In the genomic region with DNA sequence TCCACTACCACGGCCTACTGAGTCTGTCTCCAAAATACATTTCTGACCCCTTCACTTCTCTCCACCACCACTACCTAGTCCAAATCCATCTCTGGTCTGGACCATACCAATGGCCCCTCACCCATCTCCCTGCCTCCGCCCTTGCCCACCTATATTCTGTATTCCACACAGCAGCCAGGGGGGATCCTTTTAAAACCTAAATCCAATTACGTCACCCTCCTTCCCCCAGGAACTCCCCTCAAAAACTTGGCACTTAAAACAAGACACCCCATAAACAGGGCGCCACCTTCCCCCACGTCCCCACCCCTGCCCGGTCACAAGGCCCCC, we compare ENCODE assay signal across 8 cellular contexts. TPM values are rescaled to one million over a fixed set of nuclear protein-coding genes. Genes with fewer than 3 reads are reported as not detected.
A peak's percentile ranks its signal among the peaks of the same experiment; 100 is the strongest.
DNase-seq lines count a peak whose midpoint lies in the region; ATAC-seq and TF ChIP-seq lines count a peak whose summit lies in the region.

No MANE protein-coding gene starts in this region.

- peaks cover 27% of the 10 kb centered on the region for H3K36me3 Mint-ChIP-seq in activated CD8-positive, alpha-beta memory T cell treated with anti-CD3 and anti-CD28 coated beads, Interleukin-2, amount 10 ng/mL, durations not matched to agents 7 days and 5 days

- ATAC-seq in activated CD8-positive, alpha-beta memory T cell treated with anti-CD3 and anti-CD28 coated beads, Interleukin-2, amount 10 ng/mL, durations not matched to agents 7 days and 5 days: no peak
- ATAC-seq in thoracic aorta (ENCODE audit: insufficient number of reproducible peaks, low FRiP score, low read depth): no peak
- no peak for ATAC-seq in GM21360 (IDR thresholded peaks at IDR 0.05; ENCODE audit: unreplicated experiment)

- peak overlapping the region; percentile 77 to 81 for H3K27ac ChIP-seq in ascending aorta
- peak overlapping the region in 1 of 2 donors; percentile 60 for H3K27ac ChIP-seq in liver (ENCODE audit: low read depth in 1 of 2, low read length in 2 of 2)
- peak overlapping the region; percentile 51 to 59 for H3K27ac ChIP-seq in thoracic aorta

- peak overlapping the region; percentile 93 for H3K27ac Mint-ChIP-seq in activated CD8-positive, alpha-beta memory T cell treated with anti-CD3 and anti-CD28 coated beads, Interleukin-2, amount 10 ng/mL, durations not matched to agents 7 days and 5 days

- H3K4me3 Mint-ChIP-seq in activated CD8-positive, alpha-beta memory T cell treated with anti-CD3 and anti-CD28 coated beads, Interleukin-2, amount 10 ng/mL, durations not matched to agents 7 days and 5 days: peak overlapping the region; percentile 90

- no peak for TF ChIP-seq RAD21 in liver (IDR thresholded peaks at IDR 0.05)

- TF ChIP-seq CTCF in ascending aorta (IDR thresholded peaks at IDR 0.05) (no peak), liver (IDR thresholded peaks at IDR 0.05; ENCODE audit: low read depth, low read length, missing input control) (no peak), thoracic aorta (IDR thresholded peaks at IDR 0.05) (no peak)

- peaks cover 26 to 34% of the 10 kb centered on the region in 2 donors for H3K36me3 ChIP-seq in ascending aorta
- H3K36me3 ChIP-seq in liver (ENCODE audit: control insufficient read depth in 4 of 4, insufficient read depth in 3 of 4, low read depth in 1 of 4, low read length in 3 of 4): peaks cover 6 to 33% (median 28%) of the 10 kb centered on the region in 4 donors
- H3K36me3 ChIP-seq in thoracic aorta: peaks cover 27% of the 10 kb centered on the region

- 7% methylated on average over 6 of the region's 6 CpGs for WGBS in liver

- CTCF ChIA-PET in activated CD8-positive, alpha-beta memory T cell treated with anti-CD3 and anti-CD28 coated beads, Interleukin-2, amount 10 ng/mL, durations not matched to agents 7 days and 5 days (lab: Charles Lee): interaction anchor here (0.5 to 4.5 kb wide), 18 partner anchors 9 to 338 kb away, joined by 3 to 107 read pairs (median 5); a partner anchor contains a TSS

- peak overlapping the region; percentile 85 to 94 for H3K9ac ChIP-seq in liver (ENCODE audit: low read depth in 1 of 2, low read length in 2 of 2)

- H3K4me1 ChIP-seq in ascending aorta (peaks cover 8 to 12% of the 10 kb centered on the region in 2 donors), liver (ENCODE audit: control insufficient read depth in 4 of 4, insufficient read depth in 4 of 4, low read length in 3 of 4) (peaks cover 4 to 14% (median 10%) of the 10 kb centered on the region in 4 donors), thoracic aorta (ENCODE audit: control insufficient read depth in 1 of 2, low read depth in 2 of 2) (peaks cover 11 to 20% of the 10 kb centered on the region in 2 donors)

- H3K4me3 ChIP-seq in ascending aorta: peak overlapping the region; percentile 95 to 100
- peak overlapping the region; percentile 87 to 99 (median 94) for H3K4me3 ChIP-seq in liver (ENCODE audit: low read depth in 1 of 3, low read length in 3 of 3)
- H3K4me3 ChIP-seq in thoracic aorta: peak overlapping the region; percentile 84

- peaks cover 25% of the 10 kb centered on the region for H3K4me1 Mint-ChIP-seq in activated CD8-positive, alpha-beta memory T cell treated with anti-CD3 and anti-CD28 coated beads, Interleukin-2, amount 10 ng/mL, durations not matched to agents 7 days and 5 days

- H3K9me3 Mint-ChIP-seq in activated CD8-positive, alpha-beta memory T cell treated with anti-CD3 and anti-CD28 coated beads, Interleukin-2, amount 10 ng/mL, durations not matched to agents 7 days and 5 days (ENCODE audit: low read depth): no peaks in the 10 kb centered on the region

- intact Hi-C loops in ascending aorta (cut with DNase I): loop anchor here (5.0 kb wide), 2 partner anchors 79 to 214 kb away; a partner anchor contains a TSS

- H3K27me3 ChIP-seq in ascending aorta (no peaks in the 10 kb centered on the region), liver (ENCODE audit: control insufficient read depth in 4 of 4, insufficient read depth in 4 of 4, low read length in 3 of 4) (no peaks in the 10 kb centered on the region), thoracic aorta (replicated peaks; ENCODE audit: insufficient read depth) (no peaks in the 10 kb centered on the region)

- no peak for DNase-seq in activated CD8-positive, alpha-beta memory T cell treated with anti-CD3 and anti-CD28 coated beads, Interleukin-2, amount 10 ng/mL, durations not matched to agents 7 days and 5 days
- DNase-seq in activated CD8-positive, alpha-beta memory T cell treated with anti-CD3 and anti-CD28 coated beads, Interleukin-2, amount 50 U/mL, for 48 hours: no peak
- DNase-seq in ascending aorta (ENCODE audit: low spot score in 2 of 2): no peak
- DNase-seq in thoracic aorta (ENCODE audit: low spot score): no peak
- no peak for DNase-seq in SW480 (ENCODE audit: low spot score)
- no peak for DNase-seq in effector CD4-positive, alpha-beta T cell

- no peaks in the 10 kb centered on the region for H3K9me3 ChIP-seq in ascending aorta
- H3K9me3 ChIP-seq in liver (ENCODE audit: control insufficient read depth in 4 of 4, low read length in 3 of 4): no peaks in the 10 kb centered on the region
- no peaks in the 10 kb centered on the region for H3K9me3 ChIP-seq in thoracic aorta

- H3K27me3 Mint-ChIP-seq in activated CD8-positive, alpha-beta memory T cell treated with anti-CD3 and anti-CD28 coated beads, Interleukin-2, amount 10 ng/mL, durations not matched to agents 7 days and 5 days: peaks cover 6% of the 10 kb centered on the region

TF ChIP-seq in liver, 16 proteins besides CTCF, POLR2A, EP300 and RAD21:
- TF ChIP-seq, protein P1, sequence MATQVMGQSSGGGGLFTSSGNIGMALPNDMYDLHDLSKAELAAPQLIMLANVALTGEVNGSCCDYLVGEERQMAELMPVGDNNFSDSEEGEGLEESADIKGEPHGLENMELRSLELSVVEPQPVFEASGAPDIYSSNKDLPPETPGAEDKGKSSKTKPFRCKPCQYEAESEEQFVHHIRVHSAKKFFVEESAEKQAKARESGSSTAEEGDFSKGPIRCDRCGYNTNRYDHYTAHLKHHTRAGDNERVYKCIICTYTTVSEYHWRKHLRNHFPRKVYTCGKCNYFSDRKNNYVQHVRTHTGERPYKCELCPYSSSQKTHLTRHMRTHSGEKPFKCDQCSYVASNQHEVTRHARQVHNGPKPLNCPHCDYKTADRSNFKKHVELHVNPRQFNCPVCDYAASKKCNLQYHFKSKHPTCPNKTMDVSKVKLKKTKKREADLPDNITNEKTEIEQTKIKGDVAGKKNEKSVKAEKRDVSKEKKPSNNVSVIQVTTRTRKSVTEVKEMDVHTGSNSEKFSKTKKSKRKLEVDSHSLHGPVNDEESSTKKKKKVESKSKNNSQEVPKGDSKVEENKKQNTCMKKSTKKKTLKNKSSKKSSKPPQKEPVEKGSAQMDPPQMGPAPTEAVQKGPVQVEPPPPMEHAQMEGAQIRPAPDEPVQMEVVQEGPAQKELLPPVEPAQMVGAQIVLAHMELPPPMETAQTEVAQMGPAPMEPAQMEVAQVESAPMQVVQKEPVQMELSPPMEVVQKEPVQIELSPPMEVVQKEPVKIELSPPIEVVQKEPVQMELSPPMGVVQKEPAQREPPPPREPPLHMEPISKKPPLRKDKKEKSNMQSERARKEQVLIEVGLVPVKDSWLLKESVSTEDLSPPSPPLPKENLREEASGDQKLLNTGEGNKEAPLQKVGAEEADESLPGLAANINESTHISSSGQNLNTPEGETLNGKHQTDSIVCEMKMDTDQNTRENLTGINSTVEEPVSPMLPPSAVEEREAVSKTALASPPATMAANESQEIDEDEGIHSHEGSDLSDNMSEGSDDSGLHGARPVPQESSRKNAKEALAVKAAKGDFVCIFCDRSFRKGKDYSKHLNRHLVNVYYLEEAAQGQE (IDR thresholded peaks at IDR 0.05): no peak
- TF ChIP-seq HNF4G (IDR thresholded peaks at IDR 0.05): no peak
- TF ChIP-seq JUND (IDR thresholded peaks at IDR 0.05): no peak
- TF ChIP-seq FOXA1 (IDR thresholded peaks at IDR 0.05): no peak
- TF ChIP-seq NR2F2 (IDR thresholded peaks at IDR 0.05): no peak
- TF ChIP-seq FOXA2 (IDR thresholded peaks at IDR 0.05): no peak
- TF ChIP-seq YY1 (IDR thresholded peaks at IDR 0.05): no peak

RNA-seq across cellular contexts. Expression of a gene that starts 0.7 kb away (rescaled TPM):
- total RNA-seq in activated CD8-positive, alpha-beta memory T cell treated with anti-CD3 and anti-CD28 coated beads, Interleukin-2, amount 10 ng/mL, durations not matched to agents 7 days and 5 days: 10 to 100 TPM; 14.9 to 15.6 TPM
- total RNA-seq in ascending aorta (1.7 TPM), liver (1 to 10 TPM; 2.2 to 3.4 TPM), thoracic aorta (1 to 10 TPM; 3.0 to 4.7 TPM)
- 1 to 10 TPM; 3.8 to 8.0 TPM for polyA plus RNA-seq in liver

RNA-seq across cellular contexts. Expression of a gene that starts 16.8 kb away (rescaled TPM):
- not detected for total RNA-seq in activated CD8-positive, alpha-beta memory T cell treated with anti-CD3 and anti-CD28 coated beads, Interleukin-2, amount 10 ng/mL, durations not matched to agents 7 days and 5 days
- total RNA-seq in ascending aorta (not detected), liver (under 1 TPM; under 0.01 to 0.05 TPM), thoracic aorta (not detected)
- not detected for polyA plus RNA-seq in liver

RNA-seq across cellular contexts. Expression of a gene that starts 59.1 kb away (rescaled TPM):
- not detected for total RNA-seq in activated CD8-positive, alpha-beta memory T cell treated with anti-CD3 and anti-CD28 coated beads, Interleukin-2, amount 10 ng/mL, durations not matched to agents 7 days and 5 days
- total RNA-seq in ascending aorta: 38.6 TPM
- 1 to 10 TPM; 1.3 to 2.1 TPM for total RNA-seq in liver
- 1 to 10 TPM in 1 of 2 donors, under 1 TPM in 1; 0.31 to 1.2 TPM for polyA plus RNA-seq in liver
- total RNA-seq in thoracic aorta: 1 to 10 TPM; 2.7 to 6.4 TPM
